ENCODE assay signal across 20 cellular contexts in the genomic region with DNA sequence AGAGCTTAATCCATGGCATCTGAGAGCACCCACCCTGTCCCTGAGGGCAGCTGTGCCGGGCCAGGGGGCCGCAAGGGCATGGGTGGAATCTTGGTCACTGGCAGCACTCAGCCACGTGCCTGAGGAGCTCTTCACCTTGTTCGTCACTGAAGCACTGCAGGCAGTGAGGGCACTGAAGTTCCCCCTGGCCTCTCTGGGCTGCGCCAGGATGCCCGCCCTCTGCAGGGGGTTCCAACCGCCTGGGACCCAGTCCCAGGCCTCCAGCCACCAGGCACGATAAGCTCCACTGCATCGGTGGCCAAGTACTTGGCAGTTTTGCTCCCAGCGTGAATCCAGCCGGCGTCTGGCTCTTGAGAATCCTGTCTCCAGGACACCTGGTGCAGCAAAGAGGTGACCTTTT.
A peak's percentile ranks its signal among the peaks of the same experiment; 100 is the strongest.
DNase-seq lines count a peak whose midpoint lies in the region; ATAC-seq and TF ChIP-seq lines count a peak whose summit lies in the region.
"Had no signal": no experiment of that assay in that cellular context is flagged by ENCODE, and none has a peak within 500 bp of the region (broad histone marks: within the 10 kb centered on the region; RNA-seq: fewer than 3 reads in every experiment).

No MANE protein-coding gene starts in this region.

- TF ChIP-seq CTCF in left ventricle myocardium inferior (IDR thresholded peaks at IDR 0.05; ENCODE audit: borderline replicate concordance) (no peak), thyroid gland (IDR thresholded peaks at IDR 0.05) (no peak), body of pancreas (IDR thresholded peaks at IDR 0.05) (no peak)

- no peaks in the 10 kb centered on the region for H3K9me3 ChIP-seq in left ventricle myocardium inferior (replicated peaks)
- no peaks in the 10 kb centered on the region for H3K9me3 ChIP-seq in Karpas-422 (ENCODE audit: low read length)
- H3K9me3 ChIP-seq in thyroid gland, result no peaks in the 10 kb centered on the region
- no peaks in the 10 kb centered on the region for H3K9me3 ChIP-seq in body of pancreas

- 57% methylated on average over 5 of the region's 12 CpGs; no CpG with 5 or more reads in 1 of the 2 donors for WGBS in thyroid gland, 2 donors
- 69% methylated on average over 6 of the region's 12 CpGs; no CpG with 5 or more reads in 1 of the 2 donors for WGBS in body of pancreas, 2 donors

- H3K27me3 ChIP-seq in left ventricle myocardium inferior (ENCODE audit: low read depth) (no peaks in the 10 kb centered on the region), Karpas-422 (ENCODE audit: low read length) (no peaks in the 10 kb centered on the region), thyroid gland (no peaks in the 10 kb centered on the region), body of pancreas (no peaks in the 10 kb centered on the region)

- no peaks in the 10 kb centered on the region for H4K20me1 ChIP-seq in Karpas-422 (ENCODE audit: insufficient read depth, low read depth, low read length)

- intact Hi-C loops in left ventricle myocardium superior (cut with micrococcal nuclease), result no loop called here
- intact Hi-C loops in left ventricle myocardium inferior (cut with micrococcal nuclease), result no loop called here
- intact Hi-C loops in thyroid gland (cut with DNase I), result no loop called here
- intact Hi-C loops in body of pancreas (cut with DNase I), result no loop called here

- DNase-seq in DMS79 treated with DMSO at 0.1 percent for 48 hours (lab: John Stamatoyannopoulos, UW) (peak; percentile 25), DMS79 (lab: John Stamatoyannopoulos, UW) (no peak), left ventricle myocardium superior (peak; percentile 43), left ventricle myocardium inferior (no peak), Karpas-422 (peak; percentile 17), thyroid gland (peak; percentile 82 to 84), NCI-H2081 (lab: John Stamatoyannopoulos, UW) (no peak), body of pancreas (no peak)
- DNase-seq: 8988T; C1 segment of cervical spinal cord; CD4-positive, CD25-positive, alpha-beta regulatory T cell; CD8-positive, alpha-beta memory T cell; COR-L47; DMS153; GDM1; GOT3; H7; HFFc6; KBM-7 had no signal

- TF ChIP-seq POLR2A in thyroid gland (IDR thresholded peaks at IDR 0.05) (no peak), body of pancreas (IDR thresholded peaks at IDR 0.05) (no peak)

- peak; percentile 65 for ATAC-seq in left ventricle myocardium superior
- no peak for ATAC-seq in body of pancreas
- ATAC-seq: HCT116 had no signal

- H3K4me3 ChIP-seq in left ventricle myocardium inferior, result no peak overlapping the region
- H3K4me3 ChIP-seq in Karpas-422 (ENCODE audit: low read length), result no peak overlapping the region
- no peak overlapping the region for H3K4me3 ChIP-seq in thyroid gland (replicated peaks in 1 of 3)
- H3K4me3 ChIP-seq in body of pancreas, result no peak overlapping the region

- H3K4me1 ChIP-seq in left ventricle myocardium inferior, result no peaks in the 10 kb centered on the region
- no peaks in the 10 kb centered on the region for H3K4me1 ChIP-seq in Karpas-422 (ENCODE audit: low read length)
- peaks cover 0 to 16% of the 10 kb centered on the region in 2 donors for H3K4me1 ChIP-seq in thyroid gland
- H3K4me1 ChIP-seq in body of pancreas, result no peaks in the 10 kb centered on the region

- H2AFZ ChIP-seq in Karpas-422 (ENCODE audit: low read length), result no peak overlapping the region

- no peak overlapping the region for H3K4me2 ChIP-seq in Karpas-422 (ENCODE audit: low read depth, low read length, poor library complexity, severe bottlenecking)

- H3K36me3 ChIP-seq in left ventricle myocardium inferior (no peaks in the 10 kb centered on the region), Karpas-422 (ENCODE audit: insufficient read depth, low read length) (no peaks in the 10 kb centered on the region), thyroid gland (no peaks in the 10 kb centered on the region), body of pancreas (replicated peaks in 1 of 2; ENCODE audit: insufficient read depth in 1 of 2, low read depth in 2 of 2) (no peaks in the 10 kb centered on the region)

- H3K27ac ChIP-seq in left ventricle myocardium inferior (replicated peaks), result no peak overlapping the region
- H3K27ac ChIP-seq in Karpas-422 (ENCODE audit: low read length), result no peak overlapping the region
- H3K27ac ChIP-seq in thyroid gland, result no peak overlapping the region
- H3K27ac ChIP-seq in body of pancreas, result no peak overlapping the region

- no peak overlapping the region for H3K9ac ChIP-seq in Karpas-422 (ENCODE audit: low read length)

- no peaks in the 10 kb centered on the region for H3K9me2 ChIP-seq in Karpas-422 (replicated peaks; ENCODE audit: insufficient read depth, low read length)

- no peaks in the 10 kb centered on the region for H3K79me2 ChIP-seq in Karpas-422 (ENCODE audit: low read length)

Comparison
In these comparisons a context has a peak if more than half of its experiments do, and no peak if none do; other contexts are left out.
1. DNase-seq: peak in DMS79 treated with DMSO at 0.1 percent for 48 hours (single experiment), left ventricle myocardium superior (single experiment), Karpas-422 (single experiment) and thyroid gland (2 of 2); none in DMS79 (single experiment), left ventricle myocardium inferior (single experiment), NCI-H2081 (0 of 2) and body of pancreas (0 of 4).